Comparison of ENCODE assay signal across 8 cellular contexts in genomic region chr6:25717856-25718740, GRCh38. TPM values are rescaled to one million over a fixed set of nuclear protein-coding genes. Genes with fewer than 3 reads are reported as not detected.
DNase-seq lines count a peak whose midpoint lies in the region; ATAC-seq and TF ChIP-seq lines count a peak whose summit lies in the region.

No MANE protein-coding gene starts in this region.

- H3K27me3 ChIP-seq in stomach = no peaks in the 10 kb centered on the region

- intact Hi-C loops in stomach (cut with DNase I; ENCODE audit: low total_unique reads) = no loop called here
- intact Hi-C loops in sciatic nerve (cut with DNase I) = no loop called here

- peaks cover 2% of the 10 kb centered on the region for H3K36me3 Mint-ChIP-seq in T-helper 17 cell (ENCODE audit: low read depth)

- 43 to 60% (median 49%) methylated on average over 6 of the region's 6 CpGs for WGBS in stomach, 5 donors

- no peaks in the 10 kb centered on the region for H3K4me1 ChIP-seq in stomach

- H3K27me3 Mint-ChIP-seq in T-helper 17 cell = peaks cover 14% of the 10 kb centered on the region

- TF ChIP-seq CTCF in fibroblast of pulmonary artery (IDR thresholded peaks at IDR 0.05; ENCODE audit: low read length, missing control alignments) (peak; percentile 64), stomach (IDR thresholded peaks at IDR 0.05) (peak in 5 of 7 experiments; percentile 10 to 47 (median 40))

- peaks cover 16% of the 10 kb centered on the region for H3K4me1 Mint-ChIP-seq in T-helper 17 cell

- no peak overlapping the region for H3K4me3 Mint-ChIP-seq in T-helper 17 cell

- H3K9me3 ChIP-seq in stomach (no peaks in the 10 kb centered on the region), T-helper 17 cell (ENCODE audit: control insufficient read depth, low read length, poor library complexity, severe bottlenecking) (no peaks in the 10 kb centered on the region)

- no peak overlapping the region for H3K27ac ChIP-seq in stomach

- no peak for TF ChIP-seq POLR2A in stomach (IDR thresholded peaks at IDR 0.05)

- H3K36me3 ChIP-seq in stomach = no peaks in the 10 kb centered on the region

- ATAC-seq in sciatic nerve = no peak
- ATAC-seq in HG03097 (IDR thresholded peaks at IDR 0.05; ENCODE audit: low FRiP score, unreplicated experiment) = no peak
- no peak for ATAC-seq in T-helper 17 cell

- no peak for TF ChIP-seq EP300 in stomach (IDR thresholded peaks at IDR 0.05)

- H3K4me3 ChIP-seq in fibroblast of pulmonary artery (replicated peaks; ENCODE audit: low read depth, low read length) (no peak overlapping the region), stomach (no peak overlapping the region)

- H3K27ac Mint-ChIP-seq in T-helper 17 cell = no peak overlapping the region

- DNase-seq in COLO829 (ENCODE audit: low spot score) (peak; percentile 61), HuH-7 (ENCODE audit: low spot score) (peak; percentile 28), RPMI7951 (ENCODE audit: low read depth) (peak; percentile 34), fibroblast of pulmonary artery (ENCODE audit: low read depth) (peak; percentile 61), stomach (no peak), sciatic nerve (ENCODE audit: low spot score) (no peak), T-helper 17 cell (no peak)

RNA-seq across cellular contexts. Expression of gene SLC17A4, which starts 36.4 kb away (rescaled TPM):
- total RNA-seq in RPMI7951 (2014; rRNA removed; shearing (Covaris generic)) = not detected in 2 replicates
- total RNA-seq in stomach (10 to 100 TPM in 1 of 5 donors, 1 to 10 TPM in 1, under 1 TPM in 1, not detected in 2; 0.58 to 12.7 (median 1.5) TPM), sciatic nerve (not detected), T-helper 17 cell (not detected)
- not detected for polyA plus RNA-seq in stomach

Comparison
In these comparisons a context has a peak if more than half of its experiments do, and no peak if none do; other contexts are left out.
1. DNase-seq: peak in COLO829 (single experiment), HuH-7 (single experiment), RPMI7951 (single experiment) and fibroblast of pulmonary artery (single experiment); none in stomach (single experiment), sciatic nerve (single experiment) and T-helper 17 cell (0 of 3).